8 cellular contexts compared by ENCODE assay signal in the genomic region with DNA sequence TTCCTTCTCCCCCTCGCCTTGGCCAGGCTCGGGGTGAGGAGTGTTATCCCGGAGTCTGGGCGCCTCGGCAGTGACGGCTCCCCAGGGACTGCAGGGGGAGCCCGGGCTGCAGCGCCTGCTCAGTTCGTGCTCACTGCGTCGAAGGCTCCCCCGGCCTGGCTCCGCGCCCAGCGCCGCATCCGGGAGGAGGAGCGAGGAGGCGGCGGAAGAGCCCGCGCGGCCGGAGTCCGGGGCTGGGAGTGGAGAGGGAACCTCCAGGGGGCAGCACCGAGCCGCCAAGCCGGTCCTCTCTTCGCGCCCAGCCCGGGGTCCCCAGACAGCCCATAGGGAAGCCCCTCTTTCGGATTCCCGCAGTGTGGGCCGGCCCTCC. TPM values are rescaled to one million over a fixed set of nuclear protein-coding genes. Genes with fewer than 3 reads are reported as not detected.
DNase-seq lines count a peak whose midpoint lies in the region; ATAC-seq and TF ChIP-seq lines count a peak whose summit lies in the region.

No MANE protein-coding gene starts in this region.

- no peaks in the 10 kb centered on the region for H3K36me3 ChIP-seq in PC-3 (ENCODE audit: low read depth, low read length)
- H3K36me3 ChIP-seq in esophagus squamous epithelium = peaks cover 0 to 21% (median 0%) of the 10 kb centered on the region in 3 donors

- peak overlapping the region; percentile 98 for H3K4me2 ChIP-seq in PC-3 (ENCODE audit: low read length)

- TF ChIP-seq RAD21 in Ishikawa (IDR thresholded peaks at IDR 0.05; ENCODE audit: low read depth) = peak; percentile 48

- no peaks in the 10 kb centered on the region for H3F3A ChIP-seq in PC-3 (ENCODE audit: low read length, unreplicated experiment)

- H3K4me1 Mint-ChIP-seq in naive B cell = peaks cover 38 to 47% (median 45%) of the 10 kb centered on the region in 3 donors
- H3K4me1 Mint-ChIP-seq in stimulated activated effector memory CD8-positive, alpha-beta T cell treated with anti-CD3 and anti-CD28 coated beads, Interleukin-12 subunit alpha, Interleukin-12 subunit beta, amount 100 ng/mL, for 72 hours = peaks cover 52% of the 10 kb centered on the region

- POLR2A ChIA-PET in PC-3 (lab: Charles Lee; ENCODE audit: unreplicated experiment) = no interaction called here

- H3K9me2 ChIP-seq in PC-3 (replicated peaks; ENCODE audit: low read length) = no peaks in the 10 kb centered on the region

- DNase-seq in DMS53 treated with DMSO at 0.1 percent for 48 hours (lab: John Stamatoyannopoulos, UW; ENCODE audit: unreplicated experiment) = peak; percentile 90
- peak; percentile 91 for DNase-seq in PC-3
- DNase-seq in activated T-cell treated with anti-CD3 and anti-CD28 coated beads, Interleukin-2, amount 50 U/mL, for 48 hours = peak; percentile 94 to 96
- peak; percentile 59 for DNase-seq in esophagus squamous epithelium (lab: John Stamatoyannopoulos, UW)
- peak; percentile 94 for DNase-seq in naive B cell
- peak; percentile 96 to 97 for DNase-seq in stimulated activated effector memory CD8-positive, alpha-beta T cell treated with anti-CD3 and anti-CD28 coated beads, Interleukin-12 subunit alpha, Interleukin-12 subunit beta, amount 100 ng/mL, for 72 hours (ENCODE audit: low spot score in 2 of 2)

- peaks cover 0 to 12% of the 10 kb centered on the region in 2 donors for H3K36me3 Mint-ChIP-seq in naive B cell
- peaks cover 61% of the 10 kb centered on the region for H3K36me3 Mint-ChIP-seq in stimulated activated effector memory CD8-positive, alpha-beta T cell treated with anti-CD3 and anti-CD28 coated beads, Interleukin-12 subunit alpha, Interleukin-12 subunit beta, amount 100 ng/mL, for 72 hours

- H2AFZ ChIP-seq in PC-3 (ENCODE audit: low read length) = peak overlapping the region; percentile 90

- CTCF ChIA-PET in PC-3 (lab: Charles Lee) = no interaction called here

- TF ChIP-seq CTCF in PC-3 (conservative IDR thresholded peaks at IDR 0.05; ENCODE audit: low read depth, low read length) (peak; percentile 79), esophagus squamous epithelium (IDR thresholded peaks at IDR 0.05) (peak; percentile 90 to 98 (median 96))

- BruUV-seq in PC-3 (replicated peaks; lab: Mats Ljungman, UMichigan) = no TSS peak

- H3K9ac ChIP-seq in PC-3 (ENCODE audit: low read length) = peak overlapping the region; percentile 81

- H3K4me3 ChIP-seq in PC-3 (ENCODE audit: low read length) (peak overlapping the region; percentile 71), esophagus squamous epithelium (peak overlapping the region; percentile 80 to 90 (median 85))

- peak overlapping the region; percentile 86 to 95 (median 91) for H3K4me3 Mint-ChIP-seq in naive B cell
- H3K4me3 Mint-ChIP-seq in stimulated activated effector memory CD8-positive, alpha-beta T cell treated with anti-CD3 and anti-CD28 coated beads, Interleukin-12 subunit alpha, Interleukin-12 subunit beta, amount 100 ng/mL, for 72 hours = peak overlapping the region; percentile 84

- peak in 2 of 4 donors; percentile 75 to 79 for TF ChIP-seq POLR2A in esophagus squamous epithelium (IDR thresholded peaks at IDR 0.05)

- H3K79me2 ChIP-seq in PC-3 (ENCODE audit: low read length) = no peaks in the 10 kb centered on the region

- WGBS in esophagus squamous epithelium, 2 donors = no CpG with 5 or more reads among the region's 34 CpGs

- H3K27ac ChIP-seq in PC-3 (ENCODE audit: low read length) (peak overlapping the region; percentile 68), esophagus squamous epithelium (peak overlapping the region; percentile 99)

- no peak for TF ChIP-seq EP300 in Ishikawa (IDR thresholded peaks at IDR 0.05; ENCODE audit: borderline replicate concordance)

- no peaks in the 10 kb centered on the region for H3K9me3 ChIP-seq in PC-3 (ENCODE audit: low read length)
- H3K9me3 ChIP-seq in esophagus squamous epithelium = no peaks in the 10 kb centered on the region

- H3K4me1 ChIP-seq in PC-3 (ENCODE audit: insufficient read depth, low read length) (peaks cover 5% of the 10 kb centered on the region), esophagus squamous epithelium (peaks cover 28 to 76% (median 37%) of the 10 kb centered on the region in 3 donors)

- peak; percentile 51 for ATAC-seq in GM21576 (IDR thresholded peaks at IDR 0.05; ENCODE audit: unreplicated experiment)
- peak; percentile 64 for ATAC-seq in PC-3
- ATAC-seq in naive B cell (ENCODE audit: low read depth in 2 of 2) = peak; percentile 54 to 59
- peak; percentile 70 for ATAC-seq in stimulated activated effector memory CD8-positive, alpha-beta T cell treated with anti-CD3 and anti-CD28 coated beads, Interleukin-12 subunit alpha, Interleukin-12 subunit beta, amount 100 ng/mL, for 72 hours

- peak overlapping the region; percentile 91 to 98 (median 97) for H3K27ac Mint-ChIP-seq in naive B cell
- peak overlapping the region; percentile 93 for H3K27ac Mint-ChIP-seq in stimulated activated effector memory CD8-positive, alpha-beta T cell treated with anti-CD3 and anti-CD28 coated beads, Interleukin-12 subunit alpha, Interleukin-12 subunit beta, amount 100 ng/mL, for 72 hours

- intact Hi-C loops in PC-3 (cut with micrococcal nuclease) = loop anchor here (1.0 kb wide), 2 partner anchors 39 to 79 kb away; a partner anchor contains a TSS
- intact Hi-C loops in esophagus squamous epithelium (cut with DNase I) = loop anchor here (5.0 to 10.0 kb wide), 2 partner anchors 38 to 81 kb away; a partner anchor contains a TSS

- H3K27me3 Mint-ChIP-seq in naive B cell = no peaks in the 10 kb centered on the region

- no peaks in the 10 kb centered on the region for H4K20me1 ChIP-seq in PC-3 (ENCODE audit: low read length)

- H3K9me3 Mint-ChIP-seq in naive B cell = no peaks in the 10 kb centered on the region
- no peaks in the 10 kb centered on the region for H3K9me3 Mint-ChIP-seq in stimulated activated effector memory CD8-positive, alpha-beta T cell treated with anti-CD3 and anti-CD28 coated beads, Interleukin-12 subunit alpha, Interleukin-12 subunit beta, amount 100 ng/mL, for 72 hours

- H3K27me3 ChIP-seq in PC-3 (ENCODE audit: low read length) = peaks cover 16% of the 10 kb centered on the region
- no peaks in the 10 kb centered on the region for H3K27me3 ChIP-seq in esophagus squamous epithelium

TF ChIP-seq in Ishikawa, 13 proteins besides CTCF, POLR2A, EP300 and RAD21:
- 0 out of 2 replicates have a peak, but pooled peaks have one; percentile 31 for TF ChIP-seq TCF12 (IDR thresholded peaks at IDR 0.05; ENCODE audit: low read depth)
- TF ChIP-seq, protein P1, sequence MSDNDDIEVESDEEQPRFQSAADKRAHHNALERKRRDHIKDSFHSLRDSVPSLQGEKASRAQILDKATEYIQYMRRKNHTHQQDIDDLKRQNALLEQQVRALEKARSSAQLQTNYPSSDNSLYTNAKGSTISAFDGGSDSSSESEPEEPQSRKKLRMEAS (IDR thresholded peaks at IDR 0.05) = peak; percentile 80
- peak; percentile 92 for TF ChIP-seq NFIC (IDR thresholded peaks at IDR 0.05)
- peak; percentile 56; the same call in 1 of the 2 replicates for TF ChIP-seq TAF1 (IDR thresholded peaks at IDR 0.05; ENCODE audit: low read depth)
- TF ChIP-seq, protein P2, sequence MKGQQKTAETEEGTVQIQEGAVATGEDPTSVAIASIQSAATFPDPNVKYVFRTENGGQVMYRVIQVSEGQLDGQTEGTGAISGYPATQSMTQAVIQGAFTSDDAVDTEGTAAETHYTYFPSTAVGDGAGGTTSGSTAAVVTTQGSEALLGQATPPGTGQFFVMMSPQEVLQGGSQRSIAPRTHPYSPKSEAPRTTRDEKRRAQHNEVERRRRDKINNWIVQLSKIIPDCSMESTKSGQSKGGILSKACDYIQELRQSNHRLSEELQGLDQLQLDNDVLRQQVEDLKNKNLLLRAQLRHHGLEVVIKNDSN (IDR thresholded peaks at IDR 0.05) = no peak
- no peak for TF ChIP-seq FOXM1 (IDR thresholded peaks at IDR 0.05; ENCODE audit: borderline replicate concordance, low read depth)
- no peak for TF ChIP-seq CREB1 (IDR thresholded peaks at IDR 0.05; ENCODE audit: low read depth)
- TF ChIP-seq EGR1 (IDR thresholded peaks at IDR 0.05) = no peak
- TF ChIP-seq, protein P3, sequence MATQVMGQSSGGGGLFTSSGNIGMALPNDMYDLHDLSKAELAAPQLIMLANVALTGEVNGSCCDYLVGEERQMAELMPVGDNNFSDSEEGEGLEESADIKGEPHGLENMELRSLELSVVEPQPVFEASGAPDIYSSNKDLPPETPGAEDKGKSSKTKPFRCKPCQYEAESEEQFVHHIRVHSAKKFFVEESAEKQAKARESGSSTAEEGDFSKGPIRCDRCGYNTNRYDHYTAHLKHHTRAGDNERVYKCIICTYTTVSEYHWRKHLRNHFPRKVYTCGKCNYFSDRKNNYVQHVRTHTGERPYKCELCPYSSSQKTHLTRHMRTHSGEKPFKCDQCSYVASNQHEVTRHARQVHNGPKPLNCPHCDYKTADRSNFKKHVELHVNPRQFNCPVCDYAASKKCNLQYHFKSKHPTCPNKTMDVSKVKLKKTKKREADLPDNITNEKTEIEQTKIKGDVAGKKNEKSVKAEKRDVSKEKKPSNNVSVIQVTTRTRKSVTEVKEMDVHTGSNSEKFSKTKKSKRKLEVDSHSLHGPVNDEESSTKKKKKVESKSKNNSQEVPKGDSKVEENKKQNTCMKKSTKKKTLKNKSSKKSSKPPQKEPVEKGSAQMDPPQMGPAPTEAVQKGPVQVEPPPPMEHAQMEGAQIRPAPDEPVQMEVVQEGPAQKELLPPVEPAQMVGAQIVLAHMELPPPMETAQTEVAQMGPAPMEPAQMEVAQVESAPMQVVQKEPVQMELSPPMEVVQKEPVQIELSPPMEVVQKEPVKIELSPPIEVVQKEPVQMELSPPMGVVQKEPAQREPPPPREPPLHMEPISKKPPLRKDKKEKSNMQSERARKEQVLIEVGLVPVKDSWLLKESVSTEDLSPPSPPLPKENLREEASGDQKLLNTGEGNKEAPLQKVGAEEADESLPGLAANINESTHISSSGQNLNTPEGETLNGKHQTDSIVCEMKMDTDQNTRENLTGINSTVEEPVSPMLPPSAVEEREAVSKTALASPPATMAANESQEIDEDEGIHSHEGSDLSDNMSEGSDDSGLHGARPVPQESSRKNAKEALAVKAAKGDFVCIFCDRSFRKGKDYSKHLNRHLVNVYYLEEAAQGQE (IDR thresholded peaks at IDR 0.05; ENCODE audit: low read depth) = no peak
- TF ChIP-seq YY1 (IDR thresholded peaks at IDR 0.05; ENCODE audit: low read depth) = no peak
- TF ChIP-seq ZBTB7A (IDR thresholded peaks at IDR 0.05; ENCODE audit: low read depth) = peak; percentile 92; the same call in 1 of the 2 replicates
- TF ChIP-seq CEBPB (IDR thresholded peaks at IDR 0.05) = no peak
- no peak for TF ChIP-seq TEAD4 (IDR thresholded peaks at IDR 0.05)
TF ChIP-seq in Ishikawa: peak in this region for 5.

RNA-seq across cellular contexts. Expression of a gene that starts 1.3 kb away (rescaled TPM):
- total RNA-seq in PC-3 (2014; rRNA removed) = 1.5 and 1.9 TPM in 2 replicates
- 10 to 100 TPM; 10.9 to 47.8 (median 19.5) TPM for total RNA-seq in esophagus squamous epithelium
- 100 to 1,000 TPM in 2 of 6 donors, 10 to 100 TPM in 3, 1 to 10 TPM in 1; 7.0 to 125 (median 41.8) TPM for polyA plus RNA-seq in naive B cell (ENCODE audit: low read depth in 6 of 6)

RNA-seq across cellular contexts. Expression of a gene that starts 25.1 kb away (rescaled TPM):
- total RNA-seq in PC-3 (2014; rRNA removed) = 2.4 and 2.5 TPM in 2 replicates
- total RNA-seq in esophagus squamous epithelium = 1 to 10 TPM in 1 of 4 donors, under 1 TPM in 3; 0.11 to 3.8 (median 0.20) TPM
- polyA plus RNA-seq in naive B cell (ENCODE audit: low read depth in 6 of 6) = not detected

Comparison
In these comparisons a context has a peak if more than half of its experiments do, and no peak if none do; other contexts are left out.
1. Peak in every context shown above with its lines: DNase-seq, ATAC-seq, H3K4me3 ChIP-seq and H3K27ac ChIP-seq.